In genomic region chr12:53047221-53048032, GRCh38 we compare ENCODE assay signal across 8 cellular contexts. TPM values are rescaled to one million over a fixed set of nuclear protein-coding genes. Genes with fewer than 3 reads are reported as not detected.
DNase-seq lines count a peak whose midpoint lies in the region; ATAC-seq lines count a peak whose summit lies in the region.

No MANE protein-coding gene starts in this region.

- peak; percentile 66 for DNase-seq in NCI-H2029 (lab: John Stamatoyannopoulos, UW)
- DNase-seq in NCI-H2029 treated with DMSO at 0.1 percent for 48 hours (lab: John Stamatoyannopoulos, UW): no peak
- peak; percentile 23 for DNase-seq in NCI-H748 treated with DMSO at 0.1 percent for 48 hours (lab: John Stamatoyannopoulos, UW)
- DNase-seq in activated T-cell treated with anti-CD3 and anti-CD28 coated beads, Interleukin-2, amount 50 U/mL, for 1 hour: peak; percentile 85
- peak; percentile 92 for DNase-seq in myocyte (ENCODE audit: low read depth)
- DNase-seq in stimulated activated effector memory CD8-positive, alpha-beta T cell treated with anti-CD3 and anti-CD28 coated beads, Interleukin-12 subunit alpha, Interleukin-12 subunit beta, amount 100 ng/mL, for 72 hours (ENCODE audit: low spot score in 2 of 2): peak; percentile 68 to 85

- peaks cover 16% of the 10 kb centered on the region for H3K36me3 Mint-ChIP-seq in stimulated activated effector memory CD8-positive, alpha-beta T cell treated with anti-CD3 and anti-CD28 coated beads, Interleukin-12 subunit alpha, Interleukin-12 subunit beta, amount 100 ng/mL, for 72 hours

- H3K9me3 Mint-ChIP-seq in stimulated activated effector memory CD8-positive, alpha-beta T cell treated with anti-CD3 and anti-CD28 coated beads, Interleukin-12 subunit alpha, Interleukin-12 subunit beta, amount 100 ng/mL, for 72 hours: no peaks in the 10 kb centered on the region

- ATAC-seq in HG03064 (IDR thresholded peaks at IDR 0.05; ENCODE audit: low read depth, unreplicated experiment) (peak; percentile 68), esophagus mucosa (peak; percentile 50)
- peak; percentile 80 for ATAC-seq in stimulated activated effector memory CD8-positive, alpha-beta T cell treated with anti-CD3 and anti-CD28 coated beads, Interleukin-12 subunit alpha, Interleukin-12 subunit beta, amount 100 ng/mL, for 72 hours

- peak overlapping the region; percentile 87 for H3K4me3 Mint-ChIP-seq in stimulated activated effector memory CD8-positive, alpha-beta T cell treated with anti-CD3 and anti-CD28 coated beads, Interleukin-12 subunit alpha, Interleukin-12 subunit beta, amount 100 ng/mL, for 72 hours

- H3K4me1 Mint-ChIP-seq in stimulated activated effector memory CD8-positive, alpha-beta T cell treated with anti-CD3 and anti-CD28 coated beads, Interleukin-12 subunit alpha, Interleukin-12 subunit beta, amount 100 ng/mL, for 72 hours: peaks cover 57% of the 10 kb centered on the region

- H3K27ac Mint-ChIP-seq in stimulated activated effector memory CD8-positive, alpha-beta T cell treated with anti-CD3 and anti-CD28 coated beads, Interleukin-12 subunit alpha, Interleukin-12 subunit beta, amount 100 ng/mL, for 72 hours: peak overlapping the region; percentile 89

RNA-seq across cellular contexts. Expression of gene TNS2, which starts 2.4 kb away (rescaled TPM):
- total RNA-seq in esophagus mucosa: 10.6 TPM
- total RNA-seq in myocyte: 43.8 and 59.8 TPM in 2 replicates
- 43.4 TPM for polyA plus RNA-seq in myocyte (2012)

RNA-seq across cellular contexts. Expression of gene SPRYD3, which starts 31.8 kb away (rescaled TPM):
- 29.3 TPM for total RNA-seq in esophagus mucosa
- 25.7 and 35.7 TPM in 2 replicates for total RNA-seq in myocyte
- 60.9 TPM for polyA plus RNA-seq in myocyte (2012)

RNA-seq across cellular contexts. Expression of gene EIF4B, which starts 41.2 kb away (rescaled TPM):
- total RNA-seq in esophagus mucosa (344 TPM), myocyte (494 and 561 TPM in 2 replicates)
- 183 TPM for polyA plus RNA-seq in myocyte (2012)

RNA-seq across cellular contexts. Expression of gene IGFBP6, which starts 50.0 kb away (rescaled TPM):
- total RNA-seq in esophagus mucosa: 50.5 TPM
- 42.5 and 49.8 TPM in 2 replicates for total RNA-seq in myocyte
- polyA plus RNA-seq in myocyte (2012): 17.4 TPM

RNA-seq across cellular contexts. Expression of gene SOAT2, which starts 55.9 kb away (rescaled TPM):
- total RNA-seq in esophagus mucosa (not detected), myocyte (not detected in 2 replicates)
- not detected for polyA plus RNA-seq in myocyte (2012)
